In genomic region chr16:24671455-24671954, GRCh38 we compare ENCODE assay signal across 1 cellular context.
TF ChIP-seq lines count a peak whose summit lies in the region.

No MANE protein-coding gene starts in this region.

TF ChIP-seq in K562, 482 proteins besides CTCF, POLR2A, EP300 and RAD21:
- TF ChIP-seq RFX1 (IDR thresholded peaks at IDR 0.05) (peak; percentile 67), PCBP2 (IDR thresholded peaks at IDR 0.05; ENCODE audit: low read depth, low read length, poor library complexity, severe bottlenecking) (no peak), ZNF121 (CRISPR knock-in tag; conservative IDR thresholded peaks at IDR 0.05) (peak; percentile 66), GATA2 (CRISPR knock-in tag; IDR thresholded peaks at IDR 0.05) (no peak), KDM1A (IDR thresholded peaks at IDR 0.05) (peak; percentile 32 to 57; a peak in 2 of 4 replicates), SMARCA5 (IDR thresholded peaks at IDR 0.05) (peak; percentile 20; the same call in 1 of the 2 replicates), GMEB1 (CRISPR knock-in tag; IDR thresholded peaks at IDR 0.05) (no peak), DIDO1 (tag; IDR thresholded peaks at IDR 0.05; ENCODE audit: low read depth) (no peak), RBM25 (IDR thresholded peaks at IDR 0.05; ENCODE audit: low read depth, low read length, severe bottlenecking) (peak; percentile 71), BACH1 (tag; IDR thresholded peaks at IDR 0.05) (no peak), TAF9B (IDR thresholded peaks at IDR 0.05; ENCODE audit: partially characterized antibody) (no peak), ADNP (tag; IDR thresholded peaks at IDR 0.05) (peak; percentile 33; the same call in 1 of the 2 replicates), SAFB (IDR thresholded peaks at IDR 0.05; ENCODE audit: borderline replicate concordance, low read depth, low read length) (no peak), NFE2 (IDR thresholded peaks at IDR 0.05; ENCODE audit: low read depth) (no peak), BCOR (IDR thresholded peaks at IDR 0.05) (peak; percentile 65)
- TF ChIP-seq, protein P1, sequence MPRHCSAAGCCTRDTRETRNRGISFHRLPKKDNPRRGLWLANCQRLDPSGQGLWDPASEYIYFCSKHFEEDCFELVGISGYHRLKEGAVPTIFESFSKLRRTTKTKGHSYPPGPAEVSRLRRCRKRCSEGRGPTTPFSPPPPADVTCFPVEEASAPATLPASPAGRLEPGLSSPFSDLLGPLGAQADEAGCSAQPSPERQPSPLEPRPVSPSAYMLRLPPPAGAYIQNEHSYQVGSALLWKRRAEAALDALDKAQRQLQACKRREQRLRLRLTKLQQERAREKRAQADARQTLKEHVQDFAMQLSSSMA (CRISPR knock-in tag; IDR thresholded peaks at IDR 0.05) = no peak
